Comparison of ENCODE assay signal across 26 cellular contexts in the genomic region with DNA sequence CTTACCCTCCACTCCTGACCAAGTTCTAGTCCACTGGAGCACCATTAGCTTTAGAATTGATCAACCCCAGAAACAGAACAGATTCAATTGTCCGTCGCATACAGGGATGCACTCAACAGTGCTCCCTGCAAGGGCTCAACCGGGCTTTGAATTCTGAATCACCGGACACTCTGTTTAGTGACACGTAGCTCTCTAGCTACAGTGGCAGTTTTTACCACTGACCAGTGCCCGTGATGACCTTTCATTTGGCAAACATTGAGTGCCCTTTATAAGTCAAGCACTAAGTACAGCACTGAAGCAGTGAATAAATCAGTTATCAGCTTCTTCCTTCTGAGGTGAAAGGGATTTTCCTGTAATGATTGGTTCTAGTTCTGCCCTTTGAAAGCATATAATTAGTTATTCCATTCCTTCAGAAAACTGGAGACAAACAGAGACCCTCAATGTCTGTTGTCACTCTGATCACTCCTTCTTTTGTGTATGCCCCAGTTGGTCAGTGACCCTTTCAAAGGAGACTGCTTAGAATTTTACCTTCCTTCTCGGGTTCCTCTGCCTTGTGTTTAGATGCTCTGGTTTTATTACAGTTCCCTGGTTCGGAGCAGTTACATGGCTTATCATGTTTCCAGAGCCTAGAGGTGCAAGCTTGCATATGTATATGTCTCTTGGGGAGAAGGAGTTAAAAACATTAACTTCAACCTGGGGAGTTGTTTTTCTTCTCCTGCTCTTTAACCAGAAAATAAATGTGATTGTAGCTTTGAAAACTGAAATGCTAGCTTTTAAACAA.
DNase-seq lines count a peak whose midpoint lies in the region; ATAC-seq, FAIRE-seq and TF ChIP-seq lines count a peak whose summit lies in the region.
"Had no signal": no experiment of that assay in that cellular context is flagged by ENCODE, and none has a peak within 500 bp of the region (broad histone marks: within the 10 kb centered on the region; RNA-seq: fewer than 3 reads in every experiment).

No MANE protein-coding gene starts in this region.

- no peak for TF ChIP-seq CTCF in A673 (conservative IDR thresholded peaks at IDR 0.05; ENCODE audit: low read depth, low read length)

- CTCF ChIA-PET in A673 (lab: Charles Lee): no interaction called here

- no peak for FAIRE-seq in RCC 7860 (lab: Jason Lieb, UNC)
- FAIRE-seq: GM12892 had no signal

- H3K9me3 ChIP-seq in A673 (ENCODE audit: low read depth, low read length, poor library complexity, severe bottlenecking): no peaks in the 10 kb centered on the region
- peaks cover 0 to 4% (median 0%) of the 10 kb centered on the region in 5 donors for H3K9me3 ChIP-seq in subcutaneous abdominal adipose tissue (ENCODE audit: control insufficient read depth in 5 of 5, low read length in 5 of 5)
- H3K9me3 ChIP-seq: SJCRH30 had no signal

- intact Hi-C loops in A673 (cut with micrococcal nuclease; ENCODE audit: unreplicated experiment): loop anchor here (5.0 to 10.0 kb wide), 4 partner anchors 149 to 639 kb away; a partner anchor contains a TSS
- intact Hi-C loops in left colon (cut with DNase I, micrococcal nuclease): no loop called here

- H3K27me3 ChIP-seq in A673 (replicated peaks; ENCODE audit: insufficient read depth, low read depth, low read length, poor library complexity): no peaks in the 10 kb centered on the region
- no peaks in the 10 kb centered on the region for H3K27me3 ChIP-seq in subcutaneous abdominal adipose tissue (ENCODE audit: control insufficient read depth in 5 of 5, insufficient read depth in 4 of 5, low read length in 5 of 5)
- H3K27me3 ChIP-seq: SJCRH30 had no signal

- H3K27ac ChIP-seq in A673 (ENCODE audit: low read depth, low read length, poor library complexity, severe bottlenecking) (peak overlapping the region; percentile 78), subcutaneous abdominal adipose tissue (ENCODE audit: low read depth, low read length) (peak overlapping the region; percentile 69)
- H3K27ac ChIP-seq: KMS-11, SJCRH30 had no signal

- no peak for ATAC-seq in left colon
- no peak for ATAC-seq in GM18517 (IDR thresholded peaks at IDR 0.05; ENCODE audit: unreplicated experiment)
- ATAC-seq: Right ventricle myocardium inferior had no signal

- H3K9ac ChIP-seq in subcutaneous abdominal adipose tissue (ENCODE audit: low read length in 5 of 5): no peak overlapping the region
- H3K9ac ChIP-seq: KMS-11 had no signal

- DNase-seq in A673 (ENCODE audit: low spot score): no peak
- peak; percentile 11 for DNase-seq in RCC 7860 (ENCODE audit: low spot score)
- peak; percentile 80 for DNase-seq in left kidney (ENCODE audit: low read depth, low spot score)
- no peak for DNase-seq in midbrain (lab: John Stamatoyannopoulos, UW)
- no peak for DNase-seq in left colon
- DNase-seq in cerebellar nuclear complex (lab: John Stamatoyannopoulos, UW): no peak
- DNase-seq: 8988T; CD4-positive, CD25-positive, alpha-beta regulatory T cell; DMS153; DND-41; H9; HFFc6; NCI-H1048; NCI-H1417; NCI-H1694; NCI-H2081; NCI-H2171; NCI-H345; NCI-H510A treated with DMSO at 0.1 percent for 48 hours; NCI-H748 treated with DMSO at 0.1 percent for 48 hours; SJCRH30 had no signal

- no TSS peak for BruUV-seq in A673 (replicated peaks; lab: Mats Ljungman, UMichigan)

- H3K4me1 ChIP-seq in A673 (ENCODE audit: insufficient read depth, low read length, poor library complexity, severe bottlenecking): peaks cover 37% of the 10 kb centered on the region
- peaks cover 2 to 26% (median 15%) of the 10 kb centered on the region in 5 donors for H3K4me1 ChIP-seq in subcutaneous abdominal adipose tissue (ENCODE audit: control insufficient read depth in 5 of 5, insufficient read depth in 5 of 5, low read length in 5 of 5)
- H3K4me1 ChIP-seq: SJCRH30 had no signal

- H3K4me3 ChIP-seq in A673 (ENCODE audit: low read depth, low read length, poor library complexity, severe bottlenecking) (no peak overlapping the region), subcutaneous abdominal adipose tissue (ENCODE audit: low read depth in 1 of 5, low read length in 5 of 5) (no peak overlapping the region)
- H3K4me3 ChIP-seq: SJCRH30 had no signal

- H3K36me3 ChIP-seq in A673 (ENCODE audit: insufficient read depth, low read length, poor library complexity, severe bottlenecking): no peaks in the 10 kb centered on the region
- no peaks in the 10 kb centered on the region for H3K36me3 ChIP-seq in subcutaneous abdominal adipose tissue (ENCODE audit: control insufficient read depth in 5 of 5, insufficient read depth in 5 of 5, low read length in 5 of 5)
- H3K36me3 ChIP-seq: SJCRH30 had no signal

- POLR2A ChIA-PET in A673 (lab: Charles Lee; ENCODE audit: low non-redundant PET): no interaction called here

Comparison
In these comparisons a context has a peak if more than half of its experiments do, and no peak if none do; other contexts are left out.
1. DNase-seq: peak in RCC 7860 (single experiment) and left kidney (single experiment); none in A673 (single experiment), midbrain (single experiment), left colon (0 of 2) and cerebellar nuclear complex (0 of 2).